Comparison of ENCODE assay signal across 8 cellular contexts in genomic region chr4:39637572-39638357, GRCh38. TPM values are rescaled to one million over a fixed set of nuclear protein-coding genes. Genes with fewer than 3 reads are reported as not detected.
DNase-seq lines count a peak whose midpoint lies in the region; ATAC-seq and TF ChIP-seq lines count a peak whose summit lies in the region.

No MANE protein-coding gene starts in this region.

- no peaks in the 10 kb centered on the region for H3K36me3 ChIP-seq in IMR-90 (ENCODE audit: control insufficient read depth, insufficient read depth, low read length)
- no peaks in the 10 kb centered on the region for H3K36me3 ChIP-seq in SK-N-SH (replicated peaks in 1 of 2; ENCODE audit: control insufficient read depth in 1 of 2, insufficient read depth in 2 of 2, low read length in 1 of 2)
- peaks cover 0 to 8% (median 0%) of the 10 kb centered on the region in 6 donors for H3K36me3 ChIP-seq in spleen

- peaks cover 2 to 34% of the 10 kb centered on the region in 2 experiments; a peak in 3 of 4 replicates for H3K79me1 ChIP-seq in IMR-90 (ENCODE audit: low read depth in 1 of 2, low read length in 2 of 2)

- no peaks in the 10 kb centered on the region; the same call in 1 of the 2 replicates for H3K4me1 ChIP-seq in IMR-90 (ENCODE audit: control insufficient read depth, insufficient read depth, low read length)
- H3K4me1 ChIP-seq in SK-N-SH (ENCODE audit: control insufficient read depth in 1 of 2, insufficient read depth in 2 of 2, low read depth in 1 of 2, low read length in 1 of 2) = peaks cover 5 to 6% of the 10 kb centered on the region in 2 experiments; a peak in 3 of 4 replicates
- H3K4me1 ChIP-seq in spleen = peaks cover 28 to 67% (median 51%) of the 10 kb centered on the region in 6 donors

- peak overlapping the region; percentile 88 for H3K56ac ChIP-seq in IMR-90 (ENCODE audit: extremely low read depth, insufficient read depth, low read length)

- WGBS in IMR-90 (ENCODE audit: extremely low coverage in 2 of 2, insufficient read length in 1 of 2), 2 experiments = 0% methylated on average over 6 of the region's 30 CpGs; no CpG with 5 or more reads in 1 of the 2 experiments
- under 1% methylated on average over 29 of the region's 30 CpGs for WGBS in SK-N-SH (ENCODE audit: low lambda C conversion rate)
- 0 to 2% (median 1%) methylated on average over 30 of the region's 30 CpGs for WGBS in spleen, 5 donors

- in situ Hi-C loops in IMR-90 (cut with MboI; ENCODE audit: low sequenced_read_pairs) = loop anchor here (10.0 kb wide), 1 partner anchor 113 kb away; the partner anchor contains the start of gene UGDH

- peak overlapping the region; percentile 31 to 77 for H4K8ac ChIP-seq in IMR-90 (ENCODE audit: low read depth in 2 of 2, low read length in 2 of 2)

- peak overlapping the region; percentile 85 for H3K27ac ChIP-seq in IMR-90 (ENCODE audit: insufficient read depth, low read length)
- H3K27ac ChIP-seq in SK-N-SH (ENCODE audit: low read depth in 2 of 2, low read length in 1 of 2) = peak overlapping the region; percentile 91 to 99
- peak overlapping the region; percentile 84 to 99 (median 96) for H3K27ac ChIP-seq in spleen

- H3K9ac ChIP-seq in IMR-90 (ENCODE audit: low read depth, low read length) (peak overlapping the region; percentile 98), SK-N-SH (peak overlapping the region; percentile 97)

- H3K9me3 ChIP-seq in IMR-90 (ENCODE audit: control insufficient read depth, insufficient read depth, low read length) (no peaks in the 10 kb centered on the region), SK-N-SH (no peaks in the 10 kb centered on the region), spleen (no peaks in the 10 kb centered on the region)

- H3F3A ChIP-seq in SK-N-SH (replicated peaks; ENCODE audit: insufficient read depth) = peaks cover 31% of the 10 kb centered on the region

- TF ChIP-seq RAD21 in IMR-90 (IDR thresholded peaks at IDR 0.05; ENCODE audit: low read length) (peak; percentile 22), SK-N-SH (IDR thresholded peaks at IDR 0.05; ENCODE audit: low read length) (no peak)

- peak overlapping the region; percentile 93 for H3K4me3 ChIP-seq in AG10803 (ENCODE audit: low read length)
- peak overlapping the region; percentile 87 for H3K4me3 ChIP-seq in IMR-90 (ENCODE audit: insufficient read depth, low read depth, low read length)
- peak overlapping the region; percentile 85 for H3K4me3 ChIP-seq in SK-N-SH (ENCODE audit: low read depth in 2 of 2, low read length in 1 of 2)
- H3K4me3 ChIP-seq in spleen = peak overlapping the region; percentile 62 to 88 (median 72)

- peak overlapping the region; percentile 74; the same call in 1 of the 2 replicates for H4K5ac ChIP-seq in IMR-90 (ENCODE audit: low read depth, low read length)

- peak overlapping the region; percentile 88 for H3K23ac ChIP-seq in IMR-90 (ENCODE audit: low read depth, low read length)

- POLR2A ChIA-PET in IMR-90 (lab: Charles Lee; ENCODE audit: unreplicated experiment) = interaction anchor here (0.5 to 0.6 kb wide), 3 partner anchors 55 to 307 kb away, joined by 3 to 7 read pairs (median 4); partner anchors contain the start of gene UBE2K
- POLR2A ChIA-PET in SK-N-SH (lab: Yijun Ruan, JAX) = interaction anchor here (0.6 to 3.0 kb wide), 7 partner anchors 7 to 1619 kb away, joined by 3 to 40 read pairs (median 3); partner anchors contain the start of genes LIAS, RPL9, UBE2K and UCHL1

- H4K20me1 ChIP-seq in IMR-90 (ENCODE audit: insufficient read depth, low read length) = no peaks in the 10 kb centered on the region
- H4K20me1 ChIP-seq in SK-N-SH (ENCODE audit: insufficient read depth) = no peaks in the 10 kb centered on the region

- dilution Hi-C loops in IMR-90 (cut with HindIII; ENCODE audit: low sequenced_read_pairs, unreplicated experiment) = no loop called here

- TF ChIP-seq POLR2A in IMR-90 (IDR thresholded peaks at IDR 0.05; ENCODE audit: low read depth, low read length) = no peak
- TF ChIP-seq POLR2A in spleen (IDR thresholded peaks at IDR 0.05) = peak in 1 of 3 donors; percentile 29

- peak overlapping the region; percentile 73 for H2BK5ac ChIP-seq in IMR-90 (ENCODE audit: low read depth, low read length, poor library complexity, severe bottlenecking)

- BruUV-seq in IMR-90 (replicated peaks; lab: Mats Ljungman, UMichigan) = TSS peak; percentile 28

- H3K9me1 ChIP-seq in IMR-90 (ENCODE audit: insufficient read depth, low read length) = no peaks in the 10 kb centered on the region

- H2BK20ac ChIP-seq in IMR-90 (ENCODE audit: low read depth, low read length) = peak overlapping the region; percentile 5

- H3K27me3 ChIP-seq in IMR-90 (ENCODE audit: control insufficient read depth, insufficient read depth, low read length) = no peaks in the 10 kb centered on the region
- no peaks in the 10 kb centered on the region for H3K27me3 ChIP-seq in SK-N-SH (ENCODE audit: insufficient read depth)
- H3K27me3 ChIP-seq in spleen (replicated peaks in 1 of 7) = no peaks in the 10 kb centered on the region

- peak overlapping the region; percentile 32 for H2AK9ac ChIP-seq in IMR-90 (replicated peaks; ENCODE audit: low read depth, low read length, poor library complexity)

- no peaks in the 10 kb centered on the region for H3K9me2 ChIP-seq in SK-N-SH

- TF ChIP-seq CTCF in AG10803 (conservative IDR thresholded peaks at IDR 0.05; ENCODE audit: low read length) (no peak), IMR-90 (conservative IDR thresholded peaks at IDR 0.05; ENCODE audit: low read depth, low read length) (no peak), SK-N-SH (IDR thresholded peaks at IDR 0.05) (no peak), spleen (IDR thresholded peaks at IDR 0.05 in 8 of 11, conservative IDR thresholded peaks at IDR 0.05 in 3 of 11) (no peak)

- H3K4ac ChIP-seq in IMR-90 (ENCODE audit: low read depth, low read length) = peak overlapping the region; percentile 78

- ATAC-seq in GM19023 (IDR thresholded peaks at IDR 0.05; ENCODE audit: unreplicated experiment) (peak; percentile 6), IMR-90 (ENCODE audit: low read depth) (peak; percentile 42), HG03521 (IDR thresholded peaks at IDR 0.05; ENCODE audit: unreplicated experiment) (no peak)

- H3K4me2 ChIP-seq in IMR-90 (ENCODE audit: low read depth, low read length) = peak overlapping the region; percentile 96
- H3K4me2 ChIP-seq in SK-N-SH = peak overlapping the region; percentile 96

- peak overlapping the region; percentile 56 for H4K91ac ChIP-seq in IMR-90 (ENCODE audit: insufficient read depth, low read depth, low read length)

- CTCF ChIA-PET in IMR-90 (lab: Yijun Ruan, JAX) = interaction anchor here (0.5 to 1.7 kb wide), 2 partner anchors 91 to 169 kb away, joined by 5 to 9 read pairs; no protein-coding TSS in a partner anchor
- CTCF ChIA-PET in SK-N-SH (lab: Yijun Ruan, JAX) = interaction anchor here (1.1 to 5.7 kb wide), 5 partner anchors 12 to 341 kb away, joined by 3 to 30 read pairs (median 5); no protein-coding TSS in a partner anchor

- peak overlapping the region; percentile 48 for H2BK120ac ChIP-seq in IMR-90 (ENCODE audit: low read depth, low read length)

- TF ChIP-seq EP300 in SK-N-SH (IDR thresholded peaks at IDR 0.05; ENCODE audit: borderline replicate concordance in 1 of 2, low read depth in 1 of 2, low read length in 1 of 2) = no peak

- DNase-seq in AG10803 (ENCODE audit: low read depth) (peak; percentile 70), IMR-90 (peak; percentile 69), SK-N-SH (peak; percentile 54), cerebellum (ENCODE audit: low spot score) (peak; percentile 54), kidney glomerular epithelial cell (lab: John Stamatoyannopoulos, UW) (peak; percentile 58), spleen (peak; percentile 83)

- intact Hi-C loops in IMR-90 (cut with micrococcal nuclease) (loop anchor here (1.0 to 2.0 kb wide), 3 partner anchors 15 to 339 kb away; partner anchors contain the start of gene PDS5A), spleen (cut with DNase I; ENCODE audit: low total_unique reads) (no loop called here)

- H3K18ac ChIP-seq in IMR-90 (ENCODE audit: low read depth, low read length) = peak overlapping the region; percentile 87

- peak overlapping the region; percentile 90 for H2AFZ ChIP-seq in IMR-90 (replicated peaks; ENCODE audit: low read length, poor library complexity)
- peak overlapping the region; percentile 74 for H2AFZ ChIP-seq in SK-N-SH (ENCODE audit: low read depth)

- peaks cover 54% of the 10 kb centered on the region for H3K79me2 ChIP-seq in SK-N-SH (ENCODE audit: insufficient read depth)

- H3K14ac ChIP-seq in IMR-90 (replicated peaks; ENCODE audit: low read depth, low read length) = peak overlapping the region; percentile 95

- peak overlapping the region; percentile 51; the same call in 1 of the 2 replicates for H2AK5ac ChIP-seq in IMR-90 (ENCODE audit: low read depth, low read length)

- H2BK15ac ChIP-seq in IMR-90 (ENCODE audit: low read depth, low read length) = peak overlapping the region; percentile 35; the same call in 1 of the 3 replicates

TF ChIP-seq in IMR-90, 13 proteins besides CTCF, POLR2A, EP300 and RAD21 (continues in another document):
- no peak for TF ChIP-seq CHD1 (IDR thresholded peaks at IDR 0.05; ENCODE audit: low read depth, low read length)
- TF ChIP-seq, protein P1, sequence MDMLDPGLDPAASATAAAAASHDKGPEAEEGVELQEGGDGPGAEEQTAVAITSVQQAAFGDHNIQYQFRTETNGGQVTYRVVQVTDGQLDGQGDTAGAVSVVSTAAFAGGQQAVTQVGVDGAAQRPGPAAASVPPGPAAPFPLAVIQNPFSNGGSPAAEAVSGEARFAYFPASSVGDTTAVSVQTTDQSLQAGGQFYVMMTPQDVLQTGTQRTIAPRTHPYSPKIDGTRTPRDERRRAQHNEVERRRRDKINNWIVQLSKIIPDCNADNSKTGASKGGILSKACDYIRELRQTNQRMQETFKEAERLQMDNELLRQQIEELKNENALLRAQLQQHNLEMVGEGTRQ (IDR thresholded peaks at IDR 0.05; ENCODE audit: low read depth, low read length) = no peak

TF ChIP-seq in SK-N-SH, 30 proteins besides CTCF, POLR2A, EP300 and RAD21 (continues in another document):
- peak; percentile 29; the same call in 1 of the 2 replicates for TF ChIP-seq SIN3A (IDR thresholded peaks at IDR 0.05; ENCODE audit: borderline replicate concordance, low read depth, low read length)
- TF ChIP-seq NRF1 (IDR thresholded peaks at IDR 0.05; ENCODE audit: low read depth, low read length) = 0 out of 2 replicates have a peak, but pooled peaks have one; percentile 8
- TF ChIP-seq EZH2phosphoT487 (IDR thresholded peaks at IDR 0.05; ENCODE audit: borderline replicate concordance, low read depth) = no peak
- TF ChIP-seq YY1 (IDR thresholded peaks at IDR 0.05; ENCODE audit: low read depth) = no peak
- no peak for TF ChIP-seq MXI1 (IDR thresholded peaks at IDR 0.05; ENCODE audit: low read depth, low read length)

RNA-seq across cellular contexts. Expression of gene SMIM14, which starts 0.9 kb away (rescaled TPM):
- total RNA-seq in IMR-90 (2012; rRNA removed) (15.6 and 30.8 TPM in 2 replicates), cerebellum (24.4 TPM), spleen (10 to 100 TPM; 33.4 to 77.5 (median 55.3) TPM)
- polyA plus RNA-seq in IMR-90 (2012; rRNA removed) (18.7 and 20.9 TPM in 2 replicates), SK-N-SH (2012; rRNA removed) (11.1 and 12.6 TPM in 2 replicates), spleen (100 to 1,000 TPM in 2 of 3 donors, 10 to 100 TPM in 1; 96.5 to 111 (median 108) TPM)
- 3.0 and 3.8 TPM in 2 replicates for polyA plus RNA-seq in IMR-90 (2012; cell fraction: cytosol; rRNA removed)
- polyA plus RNA-seq in IMR-90 (2012; cell fraction: nucleus; rRNA removed; ENCODE audit: low replicate concordance) = 0.45 and 4.4 TPM in 2 replicates
- polyA plus RNA-seq in SK-N-SH (2012; cell fraction: cytosol; rRNA removed) = 16.5 and 20.9 TPM in 2 replicates
- polyA plus RNA-seq in SK-N-SH (2012; cell fraction: nucleus; rRNA removed) = 4.1 and 7.2 TPM in 2 replicates
